ENCODE assay signal across 23 cellular contexts in the genomic region with DNA sequence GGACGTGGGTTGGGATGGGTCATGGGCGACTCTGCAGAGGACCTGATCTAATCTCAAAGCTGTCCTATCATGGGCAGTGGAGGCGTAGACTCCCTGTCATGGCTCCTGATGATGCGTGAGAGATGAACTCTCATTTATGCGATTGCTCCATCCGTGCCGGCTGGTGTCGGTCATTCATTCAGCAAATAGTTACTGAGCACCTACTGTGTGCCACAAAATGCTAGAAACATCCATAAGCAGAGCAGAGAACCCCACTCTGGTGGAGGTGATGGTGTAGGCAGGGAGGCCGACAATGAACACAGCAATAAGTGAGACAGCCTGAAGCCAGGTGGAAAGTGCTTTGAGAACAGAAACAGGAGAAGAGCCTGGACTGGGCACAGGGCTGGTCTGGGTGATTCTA. TPM values are rescaled to one million over a fixed set of nuclear protein-coding genes. Genes with fewer than 3 reads are reported as not detected.
DNase-seq lines count a peak whose midpoint lies in the region; ATAC-seq, FAIRE-seq and TF ChIP-seq lines count a peak whose summit lies in the region.
"Had no signal": no experiment of that assay in that cellular context is flagged by ENCODE, and none has a peak within 500 bp of the region (broad histone marks: within the 10 kb centered on the region; RNA-seq: fewer than 3 reads in every experiment).

No MANE protein-coding gene starts in this region.

- no peaks in the 10 kb centered on the region for H3K9me3 Mint-ChIP-seq in activated naive CD4-positive, alpha-beta T cell treated with anti-CD3 and anti-CD28 coated beads for 36 hours
- no peaks in the 10 kb centered on the region for H3K9me3 Mint-ChIP-seq in activated naive CD4-positive, alpha-beta T cell treated with anti-CD3 and anti-CD28 coated beads, Interleukin-2, amount 50 U/mL, for 72 hours
- no peaks in the 10 kb centered on the region for H3K9me3 Mint-ChIP-seq in central memory CD8-positive, alpha-beta T cell
- H3K9me3 Mint-ChIP-seq in stimulated activated naive B cell treated with anti-CD40 and anti-IgM and Interleukin-4, amounts not matched to agents 10 μg/mL and 1 μg/mL and 100 μg/mL, for 72 hours, result no peaks in the 10 kb centered on the region
- H3K9me3 Mint-ChIP-seq: activated naive CD4-positive, alpha-beta T cell treated with anti-CD3 and anti-CD28 coated beads, Interleukin-2, amount 10 ng/mL, durations not matched to agents 7 days and 5 days; CD14-positive monocyte; T-helper 1 cell treated with Interleukin-12 subunit alpha and Interleukin-12 subunit beta and Interleukin-4 antibody, amounts not matched to agents 30 μg/mL and 1 μg/mL, for 36 hours had no signal

- no peaks in the 10 kb centered on the region for H3K27me3 Mint-ChIP-seq in activated naive CD4-positive, alpha-beta T cell treated with anti-CD3 and anti-CD28 coated beads for 36 hours (ENCODE audit: low read depth)
- H3K27me3 Mint-ChIP-seq in T-helper 17 cell, result no peaks in the 10 kb centered on the region
- no peaks in the 10 kb centered on the region for H3K27me3 Mint-ChIP-seq in central memory CD8-positive, alpha-beta T cell
- H3K27me3 Mint-ChIP-seq in stimulated activated naive B cell treated with anti-CD40 and anti-IgM and Interleukin-4, amounts not matched to agents 10 μg/mL and 1 μg/mL and 100 μg/mL, for 72 hours, result no peaks in the 10 kb centered on the region
- H3K27me3 Mint-ChIP-seq: activated naive CD4-positive, alpha-beta T cell treated with anti-CD3 and anti-CD28 coated beads, Interleukin-2, amount 10 ng/mL, durations not matched to agents 7 days and 5 days had no signal

- 80 to 92% (median 87%) methylated on average over 9 of the region's 9 CpGs for WGBS in spleen, 5 donors

- no peak overlapping the region for H3K4me3 ChIP-seq in kidney (ENCODE audit: low read length in 2 of 2)
- no peak overlapping the region for H3K4me3 ChIP-seq in spleen
- H3K4me3 ChIP-seq: heart left ventricle, mucosa of descending colon, ovary had no signal

- peaks cover 62% of the 10 kb centered on the region for H3K4me1 Mint-ChIP-seq in activated naive CD4-positive, alpha-beta T cell treated with anti-CD3 and anti-CD28 coated beads for 36 hours (ENCODE audit: low read depth)
- peaks cover 34% of the 10 kb centered on the region for H3K4me1 Mint-ChIP-seq in T-helper 17 cell
- H3K4me1 Mint-ChIP-seq in central memory CD8-positive, alpha-beta T cell, result peaks cover 38% of the 10 kb centered on the region
- peaks cover 45 to 85% of the 10 kb centered on the region in 2 donors for H3K4me1 Mint-ChIP-seq in stimulated activated naive B cell treated with anti-CD40 and anti-IgM and Interleukin-4, amounts not matched to agents 10 μg/mL and 1 μg/mL and 100 μg/mL, for 72 hours

- ATAC-seq in activated naive CD4-positive, alpha-beta T cell treated with anti-CD3 and anti-CD28 coated beads, Interleukin-2, amount 50 U/mL, for 72 hours, result no peak
- no peak for ATAC-seq in T-helper 17 cell
- no peak for ATAC-seq in central memory CD8-positive, alpha-beta T cell (replicated peaks; ENCODE audit: extremely low read depth, poor library complexity, severe bottlenecking)
- ATAC-seq in stimulated activated naive B cell treated with anti-CD40 and anti-IgM and Interleukin-4, amounts not matched to agents 10 μg/mL and 1 μg/mL and 100 μg/mL, for 72 hours (replicated peaks), result no peak
- ATAC-seq: activated CD4-positive, CD25-positive, alpha-beta regulatory T cell treated with anti-CD3 and anti-CD28 coated beads, Interleukin-2, amount 50 U/mL, for 24 hours; heart left ventricle; mucosa of descending colon had no signal

- no peak overlapping the region for H3K27ac ChIP-seq in kidney (ENCODE audit: low read depth in 2 of 2, low read length in 2 of 2)
- H3K27ac ChIP-seq in spleen, result no peak overlapping the region
- H3K27ac ChIP-seq: heart left ventricle, ovary had no signal

- H3K27ac Mint-ChIP-seq in activated naive CD4-positive, alpha-beta T cell treated with anti-CD3 and anti-CD28 coated beads for 36 hours, result peak overlapping the region; percentile 28
- H3K27ac Mint-ChIP-seq in activated naive CD4-positive, alpha-beta T cell treated with anti-CD3 and anti-CD28 coated beads, Interleukin-2, amount 50 U/mL, for 72 hours, result peak overlapping the region in 1 of 2 donors; percentile 9
- peak overlapping the region; percentile 84 for H3K27ac Mint-ChIP-seq in T-helper 17 cell
- no peak overlapping the region for H3K27ac Mint-ChIP-seq in central memory CD8-positive, alpha-beta T cell (ENCODE audit: low read depth)
- peak overlapping the region; percentile 79 for H3K27ac Mint-ChIP-seq in stimulated activated naive B cell treated with anti-CD40 and anti-IgM and Interleukin-4, amounts not matched to agents 10 μg/mL and 1 μg/mL and 100 μg/mL, for 72 hours
- H3K27ac Mint-ChIP-seq: T-helper 1 cell treated with Interleukin-12 subunit alpha and Interleukin-12 subunit beta and Interleukin-4 antibody, amounts not matched to agents 30 μg/mL and 1 μg/mL, for 36 hours had no signal

- H3K9ac ChIP-seq in kidney (ENCODE audit: low read length in 2 of 2), result no peak overlapping the region

- no peak for TF ChIP-seq POLR2A in spleen (IDR thresholded peaks at IDR 0.05)

- H3K36me3 ChIP-seq in kidney (ENCODE audit: control insufficient read depth in 1 of 2, insufficient read depth in 2 of 2, low read length in 2 of 2) (no peaks in the 10 kb centered on the region), spleen (peaks cover 0 to 27% (median 8%) of the 10 kb centered on the region in 6 donors)
- H3K36me3 ChIP-seq: ovary had no signal

- peaks cover 7% of the 10 kb centered on the region for H3K36me3 Mint-ChIP-seq in activated naive CD4-positive, alpha-beta T cell treated with anti-CD3 and anti-CD28 coated beads for 36 hours (ENCODE audit: low read depth)
- peaks cover 10 to 14% of the 10 kb centered on the region in 2 donors for H3K36me3 Mint-ChIP-seq in activated naive CD4-positive, alpha-beta T cell treated with anti-CD3 and anti-CD28 coated beads, Interleukin-2, amount 50 U/mL, for 72 hours
- H3K36me3 Mint-ChIP-seq in T-helper 17 cell (ENCODE audit: low read depth), result no peaks in the 10 kb centered on the region
- peaks cover 31% of the 10 kb centered on the region for H3K36me3 Mint-ChIP-seq in central memory CD8-positive, alpha-beta T cell (ENCODE audit: insufficient read depth)
- H3K36me3 Mint-ChIP-seq in stimulated activated naive B cell treated with anti-CD40 and anti-IgM and Interleukin-4, amounts not matched to agents 10 μg/mL and 1 μg/mL and 100 μg/mL, for 72 hours, result peaks cover 19 to 33% of the 10 kb centered on the region in 2 donors

- H3K9me3 ChIP-seq in T-helper 17 cell (ENCODE audit: control insufficient read depth, low read length, poor library complexity, severe bottlenecking), result no peaks in the 10 kb centered on the region
- no peaks in the 10 kb centered on the region for H3K9me3 ChIP-seq in kidney (ENCODE audit: control insufficient read depth in 1 of 2, low read length in 2 of 2)
- H3K9me3 ChIP-seq in spleen, result no peaks in the 10 kb centered on the region
- H3K9me3 ChIP-seq: heart left ventricle, mucosa of descending colon, ovary had no signal

- CTCF ChIA-PET in activated naive CD4-positive, alpha-beta T cell treated with anti-CD3 and anti-CD28 coated beads for 36 hours (lab: Charles Lee), result interaction anchor here (1.3 to 2.2 kb wide), 3 partner anchors 8 to 24 kb away, joined by 3 to 15 read pairs (median 10); no protein-coding TSS in a partner anchor

- TF ChIP-seq CTCF in kidney (IDR thresholded peaks at IDR 0.05; ENCODE audit: borderline replicate concordance, extremely low read depth, insufficient read depth) (no peak), spleen (IDR thresholded peaks at IDR 0.05 in 8 of 11, conservative IDR thresholded peaks at IDR 0.05 in 3 of 11) (no peak)

- H3K4me1 ChIP-seq in kidney (ENCODE audit: control insufficient read depth in 1 of 2, insufficient read depth in 1 of 2, low read depth in 1 of 2, low read length in 2 of 2), result peaks cover 12 to 26% of the 10 kb centered on the region in 2 donors
- peaks cover 57 to 92% (median 75%) of the 10 kb centered on the region in 6 donors for H3K4me1 ChIP-seq in spleen

- H3K4me3 Mint-ChIP-seq in activated naive CD4-positive, alpha-beta T cell treated with anti-CD3 and anti-CD28 coated beads for 36 hours, result no peak overlapping the region
- peak overlapping the region; percentile 71 for H3K4me3 Mint-ChIP-seq in T-helper 17 cell
- H3K4me3 Mint-ChIP-seq in central memory CD8-positive, alpha-beta T cell, result peak overlapping the region; percentile 2
- peak overlapping the region; percentile 26 to 56 for H3K4me3 Mint-ChIP-seq in stimulated activated naive B cell treated with anti-CD40 and anti-IgM and Interleukin-4, amounts not matched to agents 10 μg/mL and 1 μg/mL and 100 μg/mL, for 72 hours
- H3K4me3 Mint-ChIP-seq: activated naive CD4-positive, alpha-beta T cell treated with anti-CD3 and anti-CD28 coated beads, Interleukin-2, amount 10 ng/mL, durations not matched to agents 7 days and 5 days; CD14-positive monocyte; T-helper 1 cell treated with Interleukin-12 subunit alpha and Interleukin-12 subunit beta and Interleukin-4 antibody, amounts not matched to agents 30 μg/mL and 1 μg/mL, for 36 hours had no signal

- H3K27me3 ChIP-seq in spleen (replicated peaks in 1 of 7), result no peaks in the 10 kb centered on the region
- H3K27me3 ChIP-seq: ovary had no signal

- FAIRE-seq in kidney (lab: Jason Lieb, UNC), result no peak
- FAIRE-seq: GM12892 had no signal

- intact Hi-C loops in activated naive CD4-positive, alpha-beta T cell treated with anti-CD3 and anti-CD28 coated beads for 36 hours (cut with micrococcal nuclease), result no loop called here
- intact Hi-C loops in kidney (cut with DNase I), result no loop called here
- intact Hi-C loops in spleen (cut with DNase I; ENCODE audit: low total_unique reads), result no loop called here

- DNase-seq in activated naive CD4-positive, alpha-beta T cell treated with anti-CD3 and anti-CD28 coated beads for 36 hours, result no peak
- no peak for DNase-seq in activated naive CD4-positive, alpha-beta T cell treated with anti-CD3 and anti-CD28 coated beads, Interleukin-2, amount 50 U/mL, for 72 hours (ENCODE audit: low spot score in 2 of 2)
- DNase-seq in T-helper 17 cell (no peak), pons (ENCODE audit: low spot score) (no peak), kidney (no peak), spleen (no peak)
- no peak for DNase-seq in central memory CD8-positive, alpha-beta T cell (ENCODE audit: low spot score in 2 of 2)
- no peak for DNase-seq in stimulated activated naive B cell treated with anti-CD40 and anti-IgM and Interleukin-4, amounts not matched to agents 10 μg/mL and 1 μg/mL and 100 μg/mL, for 72 hours
- DNase-seq: ACHN; activated naive CD4-positive, alpha-beta T cell treated with anti-CD3 and anti-CD28 coated beads, Interleukin-2, amount 10 ng/mL, durations not matched to agents 7 days and 5 days; cortex of kidney; DMS53; heart left ventricle; mucosa of descending colon; NCI-H1417; NCI-H2107; NCI-H524 treated with DMSO at 0.1 percent for 48 hours; ovary; stimulated activated CD4-positive, alpha-beta T cell treated with anti-CD3 and anti-CD28 coated beads, Interleukin-1b, Interleukin-23, amount 100 ng/mL, for 48 hours had no signal

RNA-seq across cellular contexts. Expression of a gene that starts 1.7 kb away (rescaled TPM):
- 10 to 100 TPM; 39.8 to 47.6 TPM for total RNA-seq in activated naive CD4-positive, alpha-beta T cell treated with anti-CD3 and anti-CD28 coated beads for 36 hours
- total RNA-seq in activated naive CD4-positive, alpha-beta T cell treated with anti-CD3 and anti-CD28 coated beads, Interleukin-2, amount 50 U/mL, for 72 hours, result 10 to 100 TPM; 35.5 to 44.5 TPM
- total RNA-seq in T-helper 17 cell, result 100 to 1,000 TPM in 1 of 2 donors, 10 to 100 TPM in 1; 98.7 to 107 TPM
- total RNA-seq in kidney, result 36.8 TPM
- polyA plus RNA-seq in kidney (ENCODE audit: insufficient read depth, low read depth, low replicate concordance), result 12.1 TPM
- 10 to 100 TPM; 35.7 to 88.1 (median 59.2) TPM for total RNA-seq in spleen
- 10 to 100 TPM; 13.4 to 52.3 (median 27.4) TPM for polyA plus RNA-seq in spleen

RNA-seq across cellular contexts. Expression of a gene that starts 13.4 kb away (rescaled TPM):
- 10 to 100 TPM; 13.5 to 15.0 TPM for total RNA-seq in activated naive CD4-positive, alpha-beta T cell treated with anti-CD3 and anti-CD28 coated beads for 36 hours
- total RNA-seq in activated naive CD4-positive, alpha-beta T cell treated with anti-CD3 and anti-CD28 coated beads, Interleukin-2, amount 50 U/mL, for 72 hours, result 10 to 100 TPM; 20.5 to 22.6 TPM
- total RNA-seq in T-helper 17 cell (10 to 100 TPM; 37.9 to 46.5 TPM), kidney (22.2 TPM), spleen (10 to 100 TPM; 12.9 to 39.0 (median 29.5) TPM)
- polyA plus RNA-seq in kidney (ENCODE audit: insufficient read depth, low read depth, low replicate concordance) (10.4 TPM), spleen (10 to 100 TPM in 1 of 3 donors, 1 to 10 TPM in 2; 7.1 to 19.5 (median 8.1) TPM)

RNA-seq across cellular contexts. Expression of a gene that starts 35.3 kb away (rescaled TPM):
- total RNA-seq in activated naive CD4-positive, alpha-beta T cell treated with anti-CD3 and anti-CD28 coated beads for 36 hours, result 10 to 100 TPM; 79.3 to 79.9 TPM
- 100 to 1,000 TPM; 109 to 110 TPM for total RNA-seq in activated naive CD4-positive, alpha-beta T cell treated with anti-CD3 and anti-CD28 coated beads, Interleukin-2, amount 50 U/mL, for 72 hours
- total RNA-seq in T-helper 17 cell, result 100 to 1,000 TPM; 121 to 125 TPM
- total RNA-seq in kidney, result 63.8 TPM
- polyA plus RNA-seq in kidney (ENCODE audit: insufficient read depth, low read depth, low replicate concordance), result 65.1 TPM
- 100 to 1,000 TPM in 2 of 7 donors, 10 to 100 TPM in 5; 73.4 to 104 (median 83.0) TPM for total RNA-seq in spleen
- polyA plus RNA-seq in spleen, result 100 to 1,000 TPM in 1 of 3 donors, 10 to 100 TPM in 2; 80.4 to 107 (median 88.1) TPM

RNA-seq across cellular contexts. Expression of a gene that starts 37.9 kb away (rescaled TPM):
- 1 to 10 TPM; 6.1 to 8.4 TPM for total RNA-seq in activated naive CD4-positive, alpha-beta T cell treated with anti-CD3 and anti-CD28 coated beads for 36 hours
- 10 to 100 TPM; 11.7 to 28.7 TPM for total RNA-seq in activated naive CD4-positive, alpha-beta T cell treated with anti-CD3 and anti-CD28 coated beads, Interleukin-2, amount 50 U/mL, for 72 hours
- total RNA-seq in T-helper 17 cell (1 to 10 TPM; 4.6 to 6.0 TPM), kidney (3.6 TPM), spleen (10 to 100 TPM in 1 of 7 donors, 1 to 10 TPM in 6; 5.4 to 10.1 (median 7.3) TPM)
- polyA plus RNA-seq in kidney (ENCODE audit: insufficient read depth, low read depth, low replicate concordance) (0.24 TPM), spleen (1 to 10 TPM; 1.9 to 3.9 (median 2.3) TPM)

RNA-seq across cellular contexts. Expression of a gene that starts 55.2 kb away (rescaled TPM):
- 1 to 10 TPM; 3.0 to 3.4 TPM for total RNA-seq in activated naive CD4-positive, alpha-beta T cell treated with anti-CD3 and anti-CD28 coated beads for 36 hours
- total RNA-seq in activated naive CD4-positive, alpha-beta T cell treated with anti-CD3 and anti-CD28 coated beads, Interleukin-2, amount 50 U/mL, for 72 hours, result 1 to 10 TPM; 8.5 to 10.0 TPM
- 1 to 10 TPM; 6.4 to 8.5 TPM for total RNA-seq in T-helper 17 cell
- total RNA-seq in kidney, result 10.3 TPM
- 6.1 TPM for polyA plus RNA-seq in kidney (ENCODE audit: insufficient read depth, low read depth, low replicate concordance)
- total RNA-seq in spleen, result 10 to 100 TPM in 2 of 7 donors, 1 to 10 TPM in 5; 6.4 to 11.0 (median 8.3) TPM
- polyA plus RNA-seq in spleen, result 1 to 10 TPM; 3.2 to 9.4 (median 4.0) TPM
